Comparison of ENCODE assay signal across 2 cellular contexts in genomic region chr3:195657475-195658372, GRCh38.
TF ChIP-seq lines count a peak whose summit lies in the region.

No MANE protein-coding gene starts in this region.

TF ChIP-seq in H1, 55 proteins besides CTCF, POLR2A, EP300 and RAD21:
- TF ChIP-seq NRF1 (IDR thresholded peaks at IDR 0.05; ENCODE audit: low read depth, low read length), result peak; percentile 40; the same call in 1 of the 2 replicates

TF ChIP-seq in HepG2, 621 proteins besides CTCF, POLR2A, EP300 and RAD21:
- TF ChIP-seq ZNF574 (CRISPR knock-in tag; IDR thresholded peaks at IDR 0.05) (peak; percentile 40; the same call in 1 of the 2 replicates), KAT8 (CRISPR knock-in tag; IDR thresholded peaks at IDR 0.05) (0 out of 2 replicates have a peak, but pooled peaks have one; percentile 32), HDAC2 (CRISPR knock-in tag; IDR thresholded peaks at IDR 0.05) (0 out of 2 replicates have a peak, but pooled peaks have one; percentile 16), E2F1 (CRISPR knock-in tag; IDR thresholded peaks at IDR 0.05) (0 out of 2 replicates have a peak, but pooled peaks have one; percentile 28), DRAP1 (CRISPR knock-in tag; IDR thresholded peaks at IDR 0.05) (peak; percentile 41; the same call in 1 of the 2 replicates), ZNF687 (CRISPR knock-in tag; IDR thresholded peaks at IDR 0.05) (peak; percentile 21; the same call in 1 of the 2 replicates), TAF1 (CRISPR knock-in tag; IDR thresholded peaks at IDR 0.05) (peak; percentile 31; the same call in 1 of the 2 replicates), DMAP1 (CRISPR knock-in tag; IDR thresholded peaks at IDR 0.05) (0 out of 2 replicates have a peak, but pooled peaks have one; percentile 27), KLF12 (CRISPR knock-in tag; IDR thresholded peaks at IDR 0.05; ENCODE audit: borderline replicate concordance) (0 out of 2 replicates have a peak, but pooled peaks have one; percentile 43), RBFOX2 (IDR thresholded peaks at IDR 0.05; ENCODE audit: low read depth, low read length) (peak; percentile 64), ZFY (CRISPR knock-in tag; IDR thresholded peaks at IDR 0.05) (peak; percentile 75), KDM2A (CRISPR knock-in tag; IDR thresholded peaks at IDR 0.05; ENCODE audit: borderline replicate concordance, low read depth) (peak; percentile 47; the same call in 1 of the 2 replicates), ZGPAT (CRISPR knock-in tag; IDR thresholded peaks at IDR 0.05) (peak; percentile 41; the same call in 1 of the 2 replicates), PHF8 (CRISPR knock-in tag; IDR thresholded peaks at IDR 0.05) (peak; percentile 81), POLR2AphosphoS5 (IDR thresholded peaks at IDR 0.05; ENCODE audit: low read depth, low read length) (peak; percentile 44; the same call in 1 of the 2 replicates), SAP130 (CRISPR knock-in tag; IDR thresholded peaks at IDR 0.05; ENCODE audit: low read depth) (peak; percentile 19; the same call in 1 of the 2 replicates), YEATS4 (CRISPR knock-in tag; IDR thresholded peaks at IDR 0.05; ENCODE audit: borderline replicate concordance) (peak; percentile 41; the same call in 1 of the 2 replicates), POLR2G (IDR thresholded peaks at IDR 0.05; ENCODE audit: low read depth, low read length) (peak; percentile 64), ZNF777 (CRISPR knock-in tag; IDR thresholded peaks at IDR 0.05) (0 out of 2 replicates have a peak, but pooled peaks have one; percentile 11)
